1 cellular context compared by ENCODE assay signal in the genomic region with DNA sequence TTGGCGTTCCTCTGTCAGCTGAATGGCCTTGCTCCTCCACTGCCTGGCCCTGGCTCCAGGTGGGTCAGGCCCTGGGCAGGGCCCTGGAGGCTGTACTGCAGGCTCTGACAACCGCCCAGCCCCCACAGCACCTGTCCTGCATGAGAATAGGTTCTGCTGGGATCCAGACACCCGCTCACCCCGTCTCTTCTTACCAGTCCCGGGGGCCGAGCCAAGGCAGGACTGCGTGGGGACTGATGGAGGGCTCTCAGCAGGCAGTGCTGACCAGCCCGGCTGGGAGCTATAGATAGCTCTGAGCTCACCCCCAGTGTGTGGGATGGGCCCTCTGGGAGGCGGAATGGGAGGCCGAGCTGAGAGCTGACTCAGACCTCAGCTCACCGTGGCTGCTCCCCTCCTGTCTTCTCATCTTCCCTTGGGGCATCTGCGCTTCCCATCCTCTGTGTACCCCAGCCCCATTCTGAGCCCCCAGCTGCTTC.
TF ChIP-seq lines count a peak whose summit lies in the region.

No MANE protein-coding gene starts in this region.

TF ChIP-seq in K562, 482 proteins besides CTCF, POLR2A, EP300 and RAD21 (continued from another document and continues in another):
- TF ChIP-seq, protein P1, sequence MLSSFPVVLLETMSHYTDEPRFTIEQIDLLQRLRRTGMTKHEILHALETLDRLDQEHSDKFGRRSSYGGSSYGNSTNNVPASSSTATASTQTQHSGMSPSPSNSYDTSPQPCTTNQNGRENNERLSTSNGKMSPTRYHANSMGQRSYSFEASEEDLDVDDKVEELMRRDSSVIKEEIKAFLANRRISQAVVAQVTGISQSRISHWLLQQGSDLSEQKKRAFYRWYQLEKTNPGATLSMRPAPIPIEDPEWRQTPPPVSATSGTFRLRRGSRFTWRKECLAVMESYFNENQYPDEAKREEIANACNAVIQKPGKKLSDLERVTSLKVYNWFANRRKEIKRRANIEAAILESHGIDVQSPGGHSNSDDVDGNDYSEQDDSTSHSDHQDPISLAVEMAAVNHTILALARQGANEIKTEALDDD (IDR thresholded peaks at IDR 0.05) = no peak
- TF ChIP-seq GATAD2A (IDR thresholded peaks at IDR 0.05) (0 out of 2 replicates have a peak, but pooled peaks have one; percentile 24), ZNF75A (CRISPR knock-in tag; IDR thresholded peaks at IDR 0.05) (no peak), MTA2 (IDR thresholded peaks at IDR 0.05; ENCODE audit: low read depth) (peak; percentile 71), TBP (optimal IDR thresholded peaks at IDR 0.05; ENCODE audit: low read depth, low read length) (peak; percentile 9), EP400 (IDR thresholded peaks at IDR 0.05) (no peak), ATF7 (IDR thresholded peaks at IDR 0.05) (peak; percentile 69), DPF2 (IDR thresholded peaks at IDR 0.05) (peak; percentile 84), ZNF696 (CRISPR knock-in tag; conservative IDR thresholded peaks at IDR 0.05) (no peak), RBFOX2 (IDR thresholded peaks at IDR 0.05; ENCODE audit: low read depth, low read length) (peak; percentile 33; the same call in 1 of the 2 replicates), SMAD4 (CRISPR knock-in tag; conservative IDR thresholded peaks at IDR 0.05) (no peak), KLF16 (IDR thresholded peaks at IDR 0.05) (no peak), RHOXF2B (CRISPR knock-in tag; conservative IDR thresholded peaks at IDR 0.05) (no peak), HDAC6 (IDR thresholded peaks at IDR 0.05; ENCODE audit: low read depth, low read length) (no peak), HMGN3 (IDR thresholded peaks at IDR 0.05; ENCODE audit: borderline replicate concordance, extremely low read depth, insufficient read length, low read depth, low read length) (peak; percentile 88), FOSL1 (tag; conservative IDR thresholded peaks at IDR 0.05) (peak; percentile 72), ATF1 (CRISPR knock-in tag; IDR thresholded peaks at IDR 0.05) (no peak), ATF1 (tag; IDR thresholded peaks at IDR 0.05) (no peak; the same call in 1 of the 2 replicates), SPI1 (IDR thresholded peaks at IDR 0.05; ENCODE audit: borderline replicate concordance, low read depth, low read length) (no peak), DDX20 (tag; IDR thresholded peaks at IDR 0.05; ENCODE audit: low read depth) (no peak), STAT5A (IDR thresholded peaks at IDR 0.05; ENCODE audit: borderline replicate concordance, low read length) (peak; percentile 55; the same call in 1 of the 2 replicates), ZNF175 (CRISPR knock-in tag; IDR thresholded peaks at IDR 0.05; ENCODE audit: low read depth) (no peak), SMARCB1 (IDR thresholded peaks at IDR 0.05; ENCODE audit: insufficient read length, low read depth) (no peak), BCL6 (CRISPR knock-in tag; IDR thresholded peaks at IDR 0.05) (no peak), JUNB (CRISPR knock-in tag; conservative IDR thresholded peaks at IDR 0.05) (no peak), TAL1 (IDR thresholded peaks at IDR 0.05) (peak; percentile 76), ZNF707 (CRISPR knock-in tag; conservative IDR thresholded peaks at IDR 0.05) (no peak), ZNF695 (CRISPR knock-in tag; IDR thresholded peaks at IDR 0.05) (no peak), NR1H2 (CRISPR knock-in tag; IDR thresholded peaks at IDR 0.05) (no peak), NFXL1 (CRISPR knock-in tag; IDR thresholded peaks at IDR 0.05) (no peak), SP2 (IDR thresholded peaks at IDR 0.05; ENCODE audit: extremely low read depth, low read depth, low read length, poor library complexity, severe bottlenecking) (no peak), PRPF4 (IDR thresholded peaks at IDR 0.05; ENCODE audit: insufficient read depth, low read depth, low read length, poor library complexity, severe bottlenecking) (no peak), KDM1A (IDR thresholded peaks at IDR 0.05) (peak; percentile 23 to 54; a peak in 2 of 4 replicates), ZNF263 (CRISPR knock-in tag; IDR thresholded peaks at IDR 0.05; ENCODE audit: borderline replicate concordance) (no peak), KAT2B (IDR thresholded peaks at IDR 0.05; ENCODE audit: low read depth, low read length) (no peak), CHD4 (IDR thresholded peaks at IDR 0.05; ENCODE audit: insufficient read depth, insufficient replicate concordance, low read depth, low read length, poor library complexity, severe bottlenecking) (no peak), NCOA1 (IDR thresholded peaks at IDR 0.05; ENCODE audit: low read depth) (peak; percentile 66; the same call in 1 of the 2 replicates), TCF3 (CRISPR knock-in tag; IDR thresholded peaks at IDR 0.05) (peak; percentile 82), CC2D1A (IDR thresholded peaks at IDR 0.05) (peak; percentile 22; the same call in 1 of the 2 replicates), TBL1XR1 (IDR thresholded peaks at IDR 0.05; ENCODE audit: low read length in 2 of 2) (peak in 1 of 2 experiments; percentile 58; a peak in 1 of 4 replicates), ZNF212 (CRISPR knock-in tag; IDR thresholded peaks at IDR 0.05) (no peak), CCNT2 (IDR thresholded peaks at IDR 0.05; ENCODE audit: borderline replicate concordance, extremely low read depth, insufficient read length, low read depth, low read length) (peak; percentile 69), CREBBP (IDR thresholded peaks at IDR 0.05; ENCODE audit: low read depth, low read length) (no peak), ESRRA (IDR thresholded peaks at IDR 0.05; ENCODE audit: borderline replicate concordance, low read depth) (no peak), SIN3B (IDR thresholded peaks at IDR 0.05; ENCODE audit: low read depth) (no peak)
- TF ChIP-seq, protein P2, sequence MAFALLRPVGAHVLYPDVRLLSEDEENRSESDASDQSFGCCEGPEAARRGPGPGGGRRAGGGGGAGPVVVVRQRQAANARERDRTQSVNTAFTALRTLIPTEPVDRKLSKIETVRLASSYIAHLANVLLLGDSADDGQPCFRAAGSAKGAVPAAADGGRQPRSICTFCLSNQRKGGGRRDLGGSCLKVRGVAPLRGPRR (CRISPR knock-in tag; IDR thresholded peaks at IDR 0.05) = no peak
- TF ChIP-seq, protein P3, sequence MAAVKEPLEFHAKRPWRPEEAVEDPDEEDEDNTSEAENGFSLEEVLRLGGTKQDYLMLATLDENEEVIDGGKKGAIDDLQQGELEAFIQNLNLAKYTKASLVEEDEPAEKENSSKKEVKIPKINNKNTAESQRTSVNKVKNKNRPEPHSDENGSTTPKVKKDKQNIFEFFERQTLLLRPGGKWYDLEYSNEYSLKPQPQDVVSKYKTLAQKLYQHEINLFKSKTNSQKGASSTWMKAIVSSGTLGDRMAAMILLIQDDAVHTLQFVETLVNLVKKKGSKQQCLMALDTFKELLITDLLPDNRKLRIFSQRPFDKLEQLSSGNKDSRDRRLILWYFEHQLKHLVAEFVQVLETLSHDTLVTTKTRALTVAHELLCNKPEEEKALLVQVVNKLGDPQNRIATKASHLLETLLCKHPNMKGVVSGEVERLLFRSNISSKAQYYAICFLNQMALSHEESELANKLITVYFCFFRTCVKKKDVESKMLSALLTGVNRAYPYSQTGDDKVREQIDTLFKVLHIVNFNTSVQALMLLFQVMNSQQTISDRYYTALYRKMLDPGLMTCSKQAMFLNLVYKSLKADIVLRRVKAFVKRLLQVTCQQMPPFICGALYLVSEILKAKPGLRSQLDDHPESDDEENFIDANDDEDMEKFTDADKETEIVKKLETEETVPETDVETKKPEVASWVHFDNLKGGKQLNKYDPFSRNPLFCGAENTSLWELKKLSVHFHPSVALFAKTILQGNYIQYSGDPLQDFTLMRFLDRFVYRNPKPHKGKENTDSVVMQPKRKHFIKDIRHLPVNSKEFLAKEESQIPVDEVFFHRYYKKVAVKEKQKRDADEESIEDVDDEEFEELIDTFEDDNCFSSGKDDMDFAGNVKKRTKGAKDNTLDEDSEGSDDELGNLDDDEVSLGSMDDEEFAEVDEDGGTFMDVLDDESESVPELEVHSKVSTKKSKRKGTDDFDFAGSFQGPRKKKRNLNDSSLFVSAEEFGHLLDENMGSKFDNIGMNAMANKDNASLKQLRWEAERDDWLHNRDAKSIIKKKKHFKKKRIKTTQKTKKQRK (IDR thresholded peaks at IDR 0.05; ENCODE audit: borderline replicate concordance, low read depth, low read length) = no peak
- TF ChIP-seq, protein P4, sequence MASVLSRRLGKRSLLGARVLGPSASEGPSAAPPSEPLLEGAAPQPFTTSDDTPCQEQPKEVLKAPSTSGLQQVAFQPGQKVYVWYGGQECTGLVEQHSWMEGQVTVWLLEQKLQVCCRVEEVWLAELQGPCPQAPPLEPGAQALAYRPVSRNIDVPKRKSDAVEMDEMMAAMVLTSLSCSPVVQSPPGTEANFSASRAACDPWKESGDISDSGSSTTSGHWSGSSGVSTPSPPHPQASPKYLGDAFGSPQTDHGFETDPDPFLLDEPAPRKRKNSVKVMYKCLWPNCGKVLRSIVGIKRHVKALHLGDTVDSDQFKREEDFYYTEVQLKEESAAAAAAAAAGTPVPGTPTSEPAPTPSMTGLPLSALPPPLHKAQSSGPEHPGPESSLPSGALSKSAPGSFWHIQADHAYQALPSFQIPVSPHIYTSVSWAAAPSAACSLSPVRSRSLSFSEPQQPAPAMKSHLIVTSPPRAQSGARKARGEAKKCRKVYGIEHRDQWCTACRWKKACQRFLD (CRISPR knock-in tag; IDR thresholded peaks at IDR 0.05) = 0 out of 2 replicates have a peak, but pooled peaks have one; percentile 40
- TF ChIP-seq, protein P5, sequence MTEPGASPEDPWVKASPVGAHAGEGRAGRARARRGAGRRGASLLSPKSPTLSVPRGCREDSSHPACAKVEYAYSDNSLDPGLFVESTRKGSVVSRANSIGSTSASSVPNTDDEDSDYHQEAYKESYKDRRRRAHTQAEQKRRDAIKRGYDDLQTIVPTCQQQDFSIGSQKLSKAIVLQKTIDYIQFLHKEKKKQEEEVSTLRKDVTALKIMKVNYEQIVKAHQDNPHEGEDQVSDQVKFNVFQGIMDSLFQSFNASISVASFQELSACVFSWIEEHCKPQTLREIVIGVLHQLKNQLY (CRISPR knock-in tag; conservative IDR thresholded peaks at IDR 0.05) = no peak
- TF ChIP-seq, protein P6, sequence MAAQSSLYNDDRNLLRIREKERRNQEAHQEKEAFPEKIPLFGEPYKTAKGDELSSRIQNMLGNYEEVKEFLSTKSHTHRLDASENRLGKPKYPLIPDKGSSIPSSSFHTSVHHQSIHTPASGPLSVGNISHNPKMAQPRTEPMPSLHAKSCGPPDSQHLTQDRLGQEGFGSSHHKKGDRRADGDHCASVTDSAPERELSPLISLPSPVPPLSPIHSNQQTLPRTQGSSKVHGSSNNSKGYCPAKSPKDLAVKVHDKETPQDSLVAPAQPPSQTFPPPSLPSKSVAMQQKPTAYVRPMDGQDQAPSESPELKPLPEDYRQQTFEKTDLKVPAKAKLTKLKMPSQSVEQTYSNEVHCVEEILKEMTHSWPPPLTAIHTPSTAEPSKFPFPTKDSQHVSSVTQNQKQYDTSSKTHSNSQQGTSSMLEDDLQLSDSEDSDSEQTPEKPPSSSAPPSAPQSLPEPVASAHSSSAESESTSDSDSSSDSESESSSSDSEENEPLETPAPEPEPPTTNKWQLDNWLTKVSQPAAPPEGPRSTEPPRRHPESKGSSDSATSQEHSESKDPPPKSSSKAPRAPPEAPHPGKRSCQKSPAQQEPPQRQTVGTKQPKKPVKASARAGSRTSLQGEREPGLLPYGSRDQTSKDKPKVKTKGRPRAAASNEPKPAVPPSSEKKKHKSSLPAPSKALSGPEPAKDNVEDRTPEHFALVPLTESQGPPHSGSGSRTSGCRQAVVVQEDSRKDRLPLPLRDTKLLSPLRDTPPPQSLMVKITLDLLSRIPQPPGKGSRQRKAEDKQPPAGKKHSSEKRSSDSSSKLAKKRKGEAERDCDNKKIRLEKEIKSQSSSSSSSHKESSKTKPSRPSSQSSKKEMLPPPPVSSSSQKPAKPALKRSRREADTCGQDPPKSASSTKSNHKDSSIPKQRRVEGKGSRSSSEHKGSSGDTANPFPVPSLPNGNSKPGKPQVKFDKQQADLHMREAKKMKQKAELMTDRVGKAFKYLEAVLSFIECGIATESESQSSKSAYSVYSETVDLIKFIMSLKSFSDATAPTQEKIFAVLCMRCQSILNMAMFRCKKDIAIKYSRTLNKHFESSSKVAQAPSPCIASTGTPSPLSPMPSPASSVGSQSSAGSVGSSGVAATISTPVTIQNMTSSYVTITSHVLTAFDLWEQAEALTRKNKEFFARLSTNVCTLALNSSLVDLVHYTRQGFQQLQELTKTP (IDR thresholded peaks at IDR 0.05; ENCODE audit: low read depth in 1 of 2, partially characterized antibody in 2 of 2) = no peak
- TF ChIP-seq, protein P7, sequence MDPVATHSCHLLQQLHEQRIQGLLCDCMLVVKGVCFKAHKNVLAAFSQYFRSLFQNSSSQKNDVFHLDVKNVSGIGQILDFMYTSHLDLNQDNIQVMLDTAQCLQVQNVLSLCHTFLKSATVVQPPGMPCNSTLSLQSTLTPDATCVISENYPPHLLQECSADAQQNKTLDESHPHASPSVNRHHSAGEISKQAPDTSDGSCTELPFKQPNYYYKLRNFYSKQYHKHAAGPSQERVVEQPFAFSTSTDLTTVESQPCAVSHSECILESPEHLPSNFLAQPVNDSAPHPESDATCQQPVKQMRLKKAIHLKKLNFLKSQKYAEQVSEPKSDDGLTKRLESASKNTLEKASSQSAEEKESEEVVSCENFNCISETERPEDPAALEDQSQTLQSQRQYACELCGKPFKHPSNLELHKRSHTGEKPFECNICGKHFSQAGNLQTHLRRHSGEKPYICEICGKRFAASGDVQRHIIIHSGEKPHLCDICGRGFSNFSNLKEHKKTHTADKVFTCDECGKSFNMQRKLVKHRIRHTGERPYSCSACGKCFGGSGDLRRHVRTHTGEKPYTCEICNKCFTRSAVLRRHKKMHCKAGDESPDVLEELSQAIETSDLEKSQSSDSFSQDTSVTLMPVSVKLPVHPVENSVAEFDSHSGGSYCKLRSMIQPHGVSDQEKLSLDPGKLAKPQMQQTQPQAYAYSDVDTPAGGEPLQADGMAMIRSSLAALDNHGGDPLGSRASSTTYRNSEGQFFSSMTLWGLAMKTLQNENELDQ (CRISPR knock-in tag; IDR thresholded peaks at IDR 0.05; ENCODE audit: borderline replicate concordance) = no peak
- TF ChIP-seq, protein P8, sequence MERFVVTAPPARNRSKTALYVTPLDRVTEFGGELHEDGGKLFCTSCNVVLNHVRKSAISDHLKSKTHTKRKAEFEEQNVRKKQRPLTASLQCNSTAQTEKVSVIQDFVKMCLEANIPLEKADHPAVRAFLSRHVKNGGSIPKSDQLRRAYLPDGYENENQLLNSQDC (CRISPR knock-in tag; IDR thresholded peaks at IDR 0.05) = no peak
- TF ChIP-seq, protein P9, sequence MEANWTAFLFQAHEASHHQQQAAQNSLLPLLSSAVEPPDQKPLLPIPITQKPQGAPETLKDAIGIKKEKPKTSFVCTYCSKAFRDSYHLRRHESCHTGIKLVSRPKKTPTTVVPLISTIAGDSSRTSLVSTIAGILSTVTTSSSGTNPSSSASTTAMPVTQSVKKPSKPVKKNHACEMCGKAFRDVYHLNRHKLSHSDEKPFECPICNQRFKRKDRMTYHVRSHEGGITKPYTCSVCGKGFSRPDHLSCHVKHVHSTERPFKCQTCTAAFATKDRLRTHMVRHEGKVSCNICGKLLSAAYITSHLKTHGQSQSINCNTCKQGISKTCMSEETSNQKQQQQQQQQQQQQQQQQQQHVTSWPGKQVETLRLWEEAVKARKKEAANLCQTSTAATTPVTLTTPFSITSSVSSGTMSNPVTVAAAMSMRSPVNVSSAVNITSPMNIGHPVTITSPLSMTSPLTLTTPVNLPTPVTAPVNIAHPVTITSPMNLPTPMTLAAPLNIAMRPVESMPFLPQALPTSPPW (CRISPR knock-in tag; IDR thresholded peaks at IDR 0.05) = peak; percentile 52
